ENCODE assay signal across 8 cellular contexts in genomic region chr10:114526497-114527238, GRCh38.
A peak's percentile ranks its signal among the peaks of the same experiment; 100 is the strongest.
DNase-seq lines count a peak whose midpoint lies in the region; ATAC-seq and TF ChIP-seq lines count a peak whose summit lies in the region.

No MANE protein-coding gene starts in this region.

- intact Hi-C loops in HCT116 (cut with micrococcal nuclease) (loop anchor here (5.0 kb wide), 1 partner anchor 54 kb away; no protein-coding TSS in a partner anchor), sigmoid colon (cut with DNase I) (loop anchor here (5.0 kb wide), 1 partner anchor 44 kb away; no protein-coding TSS in a partner anchor)

- WGBS in sigmoid colon, 2 donors = 2 to 6% methylated on average over 24 of the region's 24 CpGs

- POLR2A ChIA-PET in HCT116 (lab: Charles Lee) = interaction anchor here (0.8 to 2.4 kb wide), 5 partner anchors 9 to 20 kb away, joined by 3 to 7 read pairs (median 3); no protein-coding TSS in a partner anchor

- H3K9me3 ChIP-seq in HCT116 (ENCODE audit: control insufficient read depth in 1 of 2, insufficient read depth in 1 of 2, low read depth in 1 of 2, low read length in 2 of 2) = no peaks in the 10 kb centered on the region
- no peaks in the 10 kb centered on the region for H3K9me3 ChIP-seq in sigmoid colon
- H3K9me3 ChIP-seq in WERI-Rb-1 (ENCODE audit: severe bottlenecking) = no peaks in the 10 kb centered on the region

- RAD21 ChIA-PET in HCT116 (lab: Charles Lee; ENCODE audit: low non-redundant PET in 1 of 2, low total read pairs in 2 of 2, uncharacterized antibody in 2 of 2, unreplicated experiment in 2 of 2) = interaction anchor here (0.6 to 0.8 kb wide), 4 partner anchors 20 to 292 kb away, joined by 3 to 5 read pairs (median 4); no protein-coding TSS in a partner anchor

- H4K20me1 ChIP-seq in HCT116 (ENCODE audit: insufficient read depth) = no peaks in the 10 kb centered on the region

- H3K4me2 ChIP-seq in HCT116 (ENCODE audit: low read length) = peak overlapping the region; percentile 87

- ATAC-seq in HCT116 = peak; percentile 98

- H3K4me1 ChIP-seq in HCT116 (ENCODE audit: control insufficient read depth in 1 of 2, insufficient read depth in 2 of 2, low read length in 2 of 2) = peaks cover 28 to 36% of the 10 kb centered on the region in 2 experiments; a peak in 3 of 4 replicates
- peaks cover 0 to 24% (median 10%) of the 10 kb centered on the region in 4 donors for H3K4me1 ChIP-seq in sigmoid colon

- no peak for TF ChIP-seq RAD21 in HCT116 (IDR thresholded peaks at IDR 0.05; ENCODE audit: low read depth)

- H3K36me3 ChIP-seq in GM06990 (ENCODE audit: control insufficient read depth, insufficient read depth, low read length) = no peaks in the 10 kb centered on the region
- no peaks in the 10 kb centered on the region for H3K36me3 ChIP-seq in HCT116 (ENCODE audit: control insufficient read depth in 1 of 2, insufficient read depth in 2 of 2, low read length in 2 of 2)
- H3K36me3 ChIP-seq in sigmoid colon = no peaks in the 10 kb centered on the region
- H3K36me3 ChIP-seq in WERI-Rb-1 = no peaks in the 10 kb centered on the region

- CTCF ChIA-PET in HCT116 (lab: Charles Lee) = interaction anchor here (1.0 to 3.3 kb wide), 3 partner anchors 8 to 223 kb away, joined by 3 to 10 read pairs (median 5); no protein-coding TSS in a partner anchor

- H2AFZ ChIP-seq in HCT116 (ENCODE audit: low read depth, low read length, poor library complexity, severe bottlenecking) = peak overlapping the region; percentile 95

- no peaks in the 10 kb centered on the region for H3K9me2 ChIP-seq in HCT116 (ENCODE audit: insufficient read depth)

- peak; percentile 98 for TF ChIP-seq POLR2A in HCT116 (IDR thresholded peaks at IDR 0.05; ENCODE audit: borderline replicate concordance, extremely low read depth, insufficient read depth, insufficient read length)
- peak; percentile 32 to 67 for TF ChIP-seq POLR2A in sigmoid colon (IDR thresholded peaks at IDR 0.05)

- TF ChIP-seq CTCF in GM06990 (IDR thresholded peaks at IDR 0.05; ENCODE audit: insufficient read depth, low read length, poor library complexity, severe bottlenecking) (no peak), HCT116 (IDR thresholded peaks at IDR 0.05 in 2 of 3, conservative IDR thresholded peaks at IDR 0.05 in 1 of 3; ENCODE audit: borderline replicate concordance in 1 of 3, insufficient read depth in 1 of 3, low read depth in 2 of 3, low read length in 2 of 3) (no peak), sigmoid colon (IDR thresholded peaks at IDR 0.05) (no peak), WERI-Rb-1 (IDR thresholded peaks at IDR 0.05; ENCODE audit: low read depth, low read length) (no peak)

- peak overlapping the region; percentile 72 for H3K9ac ChIP-seq in HCT116 (ENCODE audit: low read length)

- no peak for TF ChIP-seq EP300 in sigmoid colon (IDR thresholded peaks at IDR 0.05)

- BruUV-seq in HCT116 (replicated peaks; lab: Mats Ljungman, UMichigan) = TSS peak; percentile 70

- peak overlapping the region; percentile 63 for H3K27ac ChIP-seq in HCT116 (ENCODE audit: low read depth, low read length)
- peak overlapping the region; percentile 40 to 75 (median 65) for H3K27ac ChIP-seq in sigmoid colon
- no peak overlapping the region for H3K27ac ChIP-seq in WERI-Rb-1

- DNase-seq in GM06990 (ENCODE audit: extremely low read depth, insufficient read length) (peak; percentile 92), HCT116 (ENCODE audit: low read depth, low spot score) (peak; percentile 95), NAMALWA (ENCODE audit: low spot score) (peak; percentile 97), SKM-1 treated with dmso at 0.1 percent for 144 hours (lab: John Stamatoyannopoulos, UW; ENCODE audit: unreplicated experiment) (peak; percentile 97), anterior cingulate cortex (lab: John Stamatoyannopoulos, UW) (peak in 37 of 58 donors; percentile 5 to 59 (median 26)), iPS DF 19.7 (ENCODE audit: low read depth, low spot score) (peak; percentile 89), sigmoid colon (peak; percentile 90), WERI-Rb-1 (no peak)

- peaks cover 48% of the 10 kb centered on the region for H3K79me2 ChIP-seq in HCT116 (ENCODE audit: insufficient read depth, low read length)

- H3K4me3 ChIP-seq in GM06990 (replicated peaks; ENCODE audit: low read depth, low read length) = peak overlapping the region; percentile 61
- H3K4me3 ChIP-seq in HCT116 (replicated peaks in 1 of 2; ENCODE audit: low read depth in 1 of 2, low read length in 2 of 2) = peak overlapping the region; percentile 50 to 68
- peak overlapping the region; percentile 8 to 34 (median 21) for H3K4me3 ChIP-seq in sigmoid colon
- no peak overlapping the region for H3K4me3 ChIP-seq in WERI-Rb-1 (ENCODE audit: low read depth, low read length)

- H3K27me3 ChIP-seq in GM06990 (replicated peaks; ENCODE audit: control insufficient read depth, insufficient read depth, low read length) = no peaks in the 10 kb centered on the region
- no peaks in the 10 kb centered on the region for H3K27me3 ChIP-seq in HCT116 (ENCODE audit: insufficient read depth, low read length)
- no peaks in the 10 kb centered on the region for H3K27me3 ChIP-seq in sigmoid colon
- H3K27me3 ChIP-seq in WERI-Rb-1 (ENCODE audit: insufficient read depth, low read depth, severe bottlenecking) = no peaks in the 10 kb centered on the region

TF ChIP-seq in HCT116, 20 proteins besides CTCF, POLR2A, EP300 and RAD21 (continues in another document):
- TF ChIP-seq SIN3A (IDR thresholded peaks at IDR 0.05; ENCODE audit: low read depth) (peak; percentile 97; the same call in 1 of the 2 replicates), FOSL1 (IDR thresholded peaks at IDR 0.05; ENCODE audit: low read depth) (no peak), SRF (IDR thresholded peaks at IDR 0.05; ENCODE audit: low read depth) (peak; percentile 73; the same call in 1 of the 2 replicates), TCF7L2 (IDR thresholded peaks at IDR 0.05; ENCODE audit: borderline replicate concordance, extremely low read depth, insufficient read depth, insufficient read length) (peak; percentile 63), POLR2AphosphoS5 (IDR thresholded peaks at IDR 0.05; ENCODE audit: low read depth, low read length) (peak; percentile 99), EGR1 (IDR thresholded peaks at IDR 0.05; ENCODE audit: low read depth) (peak; percentile 44; the same call in 1 of the 2 replicates), ATF3 (IDR thresholded peaks at IDR 0.05) (no peak), ZBTB33 (IDR thresholded peaks at IDR 0.05; ENCODE audit: extremely low read depth, insufficient replicate concordance, low read length) (no peak), CBX3 (IDR thresholded peaks at IDR 0.05; ENCODE audit: low read depth) (peak; percentile 94; the same call in 1 of the 2 replicates), MAX (IDR thresholded peaks at IDR 0.05) (peak; percentile 99), EZH2 (IDR thresholded peaks at IDR 0.05) (no peak), ZFX (IDR thresholded peaks at IDR 0.05) (peak; percentile 33; the same call in 1 of the 2 replicates), ZNF274 (IDR thresholded peaks at IDR 0.05; ENCODE audit: low read depth, low read length) (no peak), ELF1 (IDR thresholded peaks at IDR 0.05; ENCODE audit: borderline replicate concordance, low read depth) (no peak)
- TF ChIP-seq, protein P1, sequence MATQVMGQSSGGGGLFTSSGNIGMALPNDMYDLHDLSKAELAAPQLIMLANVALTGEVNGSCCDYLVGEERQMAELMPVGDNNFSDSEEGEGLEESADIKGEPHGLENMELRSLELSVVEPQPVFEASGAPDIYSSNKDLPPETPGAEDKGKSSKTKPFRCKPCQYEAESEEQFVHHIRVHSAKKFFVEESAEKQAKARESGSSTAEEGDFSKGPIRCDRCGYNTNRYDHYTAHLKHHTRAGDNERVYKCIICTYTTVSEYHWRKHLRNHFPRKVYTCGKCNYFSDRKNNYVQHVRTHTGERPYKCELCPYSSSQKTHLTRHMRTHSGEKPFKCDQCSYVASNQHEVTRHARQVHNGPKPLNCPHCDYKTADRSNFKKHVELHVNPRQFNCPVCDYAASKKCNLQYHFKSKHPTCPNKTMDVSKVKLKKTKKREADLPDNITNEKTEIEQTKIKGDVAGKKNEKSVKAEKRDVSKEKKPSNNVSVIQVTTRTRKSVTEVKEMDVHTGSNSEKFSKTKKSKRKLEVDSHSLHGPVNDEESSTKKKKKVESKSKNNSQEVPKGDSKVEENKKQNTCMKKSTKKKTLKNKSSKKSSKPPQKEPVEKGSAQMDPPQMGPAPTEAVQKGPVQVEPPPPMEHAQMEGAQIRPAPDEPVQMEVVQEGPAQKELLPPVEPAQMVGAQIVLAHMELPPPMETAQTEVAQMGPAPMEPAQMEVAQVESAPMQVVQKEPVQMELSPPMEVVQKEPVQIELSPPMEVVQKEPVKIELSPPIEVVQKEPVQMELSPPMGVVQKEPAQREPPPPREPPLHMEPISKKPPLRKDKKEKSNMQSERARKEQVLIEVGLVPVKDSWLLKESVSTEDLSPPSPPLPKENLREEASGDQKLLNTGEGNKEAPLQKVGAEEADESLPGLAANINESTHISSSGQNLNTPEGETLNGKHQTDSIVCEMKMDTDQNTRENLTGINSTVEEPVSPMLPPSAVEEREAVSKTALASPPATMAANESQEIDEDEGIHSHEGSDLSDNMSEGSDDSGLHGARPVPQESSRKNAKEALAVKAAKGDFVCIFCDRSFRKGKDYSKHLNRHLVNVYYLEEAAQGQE (IDR thresholded peaks at IDR 0.05; ENCODE audit: low read depth) = no peak
